In the genomic region with DNA sequence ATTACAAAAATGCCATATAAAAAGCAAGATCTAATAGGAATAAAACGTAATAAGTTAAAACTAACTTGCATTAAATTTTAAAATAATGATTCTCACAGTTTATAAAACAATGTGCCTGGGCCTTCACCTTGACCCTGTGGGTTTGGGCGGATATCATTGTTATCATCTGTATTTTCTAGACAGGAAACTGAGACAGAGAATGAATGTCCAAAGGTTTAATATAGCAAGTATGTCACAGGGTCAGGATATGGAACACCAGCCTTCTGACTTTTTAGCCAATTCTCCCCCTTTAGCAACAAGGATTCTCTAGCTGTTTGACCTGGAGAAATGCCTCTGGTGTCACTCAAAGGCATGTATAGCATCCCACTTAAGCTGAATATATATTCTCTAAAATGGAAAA, we compare ENCODE assay signal across 14 cellular contexts.
DNase-seq lines count a peak whose midpoint lies in the region; ATAC-seq and TF ChIP-seq lines count a peak whose summit lies in the region.
"Had no signal": no experiment of that assay in that cellular context is flagged by ENCODE, and none has a peak within 500 bp of the region (broad histone marks: within the 10 kb centered on the region; RNA-seq: fewer than 3 reads in every experiment).

No MANE protein-coding gene starts in this region.

- H3K9me3 ChIP-seq in left ventricle myocardium inferior (replicated peaks) (no peaks in the 10 kb centered on the region), muscle layer of duodenum (ENCODE audit: control insufficient read depth in 1 of 2, low read length in 2 of 2) (no peaks in the 10 kb centered on the region), spleen (no peaks in the 10 kb centered on the region)
- H3K9me3 ChIP-seq: Caco-2, HAP-1 had no signal

- intact Hi-C loops in left ventricle myocardium inferior (cut with micrococcal nuclease) (no loop called here), left cardiac atrium (cut with DNase I) (no loop called here), spleen (cut with DNase I; ENCODE audit: low total_unique reads) (no loop called here)

- H3K27me3 ChIP-seq in left ventricle myocardium inferior (ENCODE audit: low read depth), result no peaks in the 10 kb centered on the region
- no peaks in the 10 kb centered on the region for H3K27me3 ChIP-seq in muscle layer of duodenum (ENCODE audit: low read depth, low read length)
- H3K27me3 ChIP-seq in spleen (replicated peaks in 1 of 7), result no peaks in the 10 kb centered on the region

- H3K4me1 ChIP-seq in left ventricle myocardium inferior (peaks cover 21% of the 10 kb centered on the region), muscle layer of duodenum (ENCODE audit: control insufficient read depth in 1 of 2, insufficient read depth in 2 of 2, low read length in 2 of 2) (peaks cover 0 to 16% of the 10 kb centered on the region in 2 donors), spleen (peaks cover 0 to 45% (median 33%) of the 10 kb centered on the region in 6 donors)
- H3K4me1 ChIP-seq: Caco-2, HAP-1 had no signal

- H3K27ac ChIP-seq in left ventricle myocardium inferior (replicated peaks), result peak overlapping the region; percentile 1
- H3K27ac ChIP-seq in muscle layer of duodenum (ENCODE audit: low read length), result peak overlapping the region; percentile 4
- peak overlapping the region in 5 of 8 donors; percentile 20 to 61 (median 46) for H3K27ac ChIP-seq in spleen
- H3K27ac ChIP-seq: 22Rv1 had no signal

- TF ChIP-seq CTCF in left ventricle myocardium inferior (IDR thresholded peaks at IDR 0.05; ENCODE audit: borderline replicate concordance), result no peak
- no peak for TF ChIP-seq CTCF in spleen (IDR thresholded peaks at IDR 0.05 in 8 of 11, conservative IDR thresholded peaks at IDR 0.05 in 3 of 11)

- no peak for TF ChIP-seq POLR2A in spleen (IDR thresholded peaks at IDR 0.05)

- WGBS in spleen, 5 donors, result 54 to 76% (median 67%) methylated on average over 2 of the region's 2 CpGs

- DNase-seq in left ventricle myocardium inferior (no peak), left cardiac atrium (no peak), iris pigment epithelial cell (ENCODE audit: low read depth) (peak; percentile 41), spleen (no peak), left lobe of liver (ENCODE audit: low spot score) (no peak)
- DNase-seq in activated CD8-positive, alpha-beta memory T cell treated with anti-CD3 and anti-CD28 coated beads for 24 hours, result no peak
- DNase-seq: Caco-2; CD8-positive, alpha-beta memory T cell; DND-41; GDM1 had no signal

- H3K4me3 ChIP-seq in left ventricle myocardium inferior (no peak overlapping the region), muscle layer of duodenum (ENCODE audit: low read depth in 1 of 2, low read length in 2 of 2) (no peak overlapping the region), spleen (no peak overlapping the region)
- H3K4me3 ChIP-seq: HAP-1 had no signal

- no peak for ATAC-seq in left cardiac atrium
- no peak for ATAC-seq in HG03045 (IDR thresholded peaks at IDR 0.05; ENCODE audit: unreplicated experiment)
- no peak for ATAC-seq in left lobe of liver

- peaks cover 9% of the 10 kb centered on the region for H3K36me3 ChIP-seq in left ventricle myocardium inferior
- H3K36me3 ChIP-seq in muscle layer of duodenum (ENCODE audit: control insufficient read depth in 1 of 2, insufficient read depth in 2 of 2, low read length in 2 of 2), result peaks cover 3 to 5% of the 10 kb centered on the region in 2 donors
- peaks cover 0 to 8% (median 0%) of the 10 kb centered on the region in 6 donors for H3K36me3 ChIP-seq in spleen
- H3K36me3 ChIP-seq: HAP-1 had no signal
